In the genomic region with DNA sequence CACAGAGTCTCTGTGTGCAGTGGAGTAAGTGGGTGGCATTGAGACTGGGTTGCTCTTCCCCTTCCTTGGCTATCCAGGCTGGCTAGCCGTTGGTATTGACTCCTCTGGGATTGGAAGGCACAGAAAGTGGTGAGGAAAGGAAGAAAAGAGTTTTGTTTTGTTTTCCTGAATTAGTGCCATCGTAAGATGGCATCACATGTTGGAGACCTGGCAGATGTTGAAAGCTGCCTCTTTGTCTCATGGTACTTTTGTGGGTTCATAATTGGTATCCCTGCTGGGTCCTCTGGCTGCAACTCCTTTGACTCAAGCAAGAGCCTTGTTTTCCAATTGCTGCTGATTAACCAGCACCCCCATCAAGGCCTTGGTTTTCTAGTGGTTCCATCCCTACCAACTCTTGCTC, we compare ENCODE assay signal across 16 cellular contexts.
"Had no signal": no experiment of that assay in that cellular context is flagged by ENCODE, and none has a peak within 500 bp of the region (broad histone marks: within the 10 kb centered on the region; RNA-seq: fewer than 3 reads in every experiment).

No MANE protein-coding gene starts in this region.

- FAIRE-seq: islet of Langerhans, pancreas, small intestine had no signal

- H3K27me3 ChIP-seq: colonic mucosa, gastrocnemius medialis, heart right ventricle, neural progenitor cell, pancreas, thyroid gland, uterus had no signal

- H3K4me3 ChIP-seq: colonic mucosa, gastrocnemius medialis, heart right ventricle, mucosa of descending colon, neural progenitor cell, pancreas, thyroid gland, uterus had no signal

- H3K9me3 ChIP-seq: colonic mucosa, gastrocnemius medialis, heart right ventricle, mucosa of descending colon, pancreas, thyroid gland, uterus had no signal

- ATAC-seq: gastrocnemius medialis; heart right ventricle; mucosa of descending colon; naive thymus-derived CD8-positive, alpha-beta T cell; pancreas; right cardiac atrium had no signal

- H3K36me3 ChIP-seq: colonic mucosa, gastrocnemius medialis, heart right ventricle, neural progenitor cell, pancreas, thyroid gland, uterus had no signal

- H3K4me1 ChIP-seq: thyroid gland, uterus had no signal

- H3K27ac ChIP-seq: colonic mucosa, heart right ventricle, neural progenitor cell, pancreas, thyroid gland, uterus had no signal

- H3K9ac ChIP-seq: neural progenitor cell had no signal

- DNase-seq: colonic mucosa; dermis blood vessel endothelial cell; gastrocnemius medialis; heart right ventricle; kidney glomerular epithelial cell; mucosa of descending colon; naive thymus-derived CD8-positive, alpha-beta T cell; pancreas; right cardiac atrium; small intestine; stimulated activated CD4-positive, alpha-beta T cell treated with anti-CD3 and anti-CD28 coated beads, Interleukin-12 subunit alpha, Interleukin-12 subunit beta, amount 100 ng/mL, for 4 hours; stimulated activated naive CD4-positive, alpha-beta T cell treated with Interleukin-2 at 50 U/mL for 16 hours; thyroid gland; uterus had no signal

- H3K4me2 ChIP-seq: neural progenitor cell had no signal
